ENCODE assay signal across 28 cellular contexts in genomic region chr1:85638412-85638811, GRCh38.
"Had no signal": no experiment of that assay in that cellular context is flagged by ENCODE, and none has a peak within 500 bp of the region (broad histone marks: within the 10 kb centered on the region; RNA-seq: fewer than 3 reads in every experiment).

No MANE protein-coding gene starts in this region.

- DNase-seq: stimulated activated CD4-positive, alpha-beta T cell treated with anti-CD3 and anti-CD28 coated beads, Interleukin-2, amount 100 ng/mL, for 48 hours; stimulated activated CD4-positive, alpha-beta T cell treated with anti-CD3 and anti-CD28 coated beads, Interleukin-4, amount 100 ng/mL, for 1 hour; stimulated activated CD4-positive, alpha-beta T cell treated with anti-CD3 and anti-CD28 coated beads, Interleukin-4, amount 100 ng/mL, for 24 hours; stimulated activated CD4-positive, alpha-beta T cell treated with anti-CD3 and anti-CD28 coated beads, Interleukin-4, amount 100 ng/mL, for 4 hours; stimulated activated CD8-positive, alpha-beta memory T cell treated with anti-CD3 and anti-CD28 coated beads, Interleukin-4, amount 100 ng/mL, for 48 hours; stimulated activated naive B cell treated with anti-CD40 and anti-IgM and Interleukin-4, amounts not matched to agents 10 μg/mL and 1 μg/mL and 100 μg/mL, for 72 hours; stimulated activated naive CD4-positive, alpha-beta T cell; stimulated activated naive CD4-positive, alpha-beta T cell treated with Interleukin-2 at 50 U/mL for 16 hours; stimulated activated naive CD8-positive, alpha-beta T cell treated with anti-CD3 and anti-CD28 coated beads, Interleukin-15, amount 100 ng/mL, for 72 hours; stimulated activated naive CD8-positive, alpha-beta T cell treated with anti-CD3 and anti-CD28 coated beads, Interleukin-15, Interleukin-2, amounts not matched to agents 100 U/mL and 50 U/mL, for 24 hours; stomach; substantia nigra; testis; thyroid gland; tibial artery; transverse colon; trophoblast cell; upper lobe of left lung; upper lobe of right lung; uterus had no signal

- H3K27me3 Mint-ChIP-seq: stimulated activated memory B cell treated with anti-CD40 and anti-IgM and Interleukin-4, amounts not matched to agents 10 μg/mL and 1 μg/mL and 100 μg/mL, for 72 hours; stimulated activated naive B cell treated with anti-CD40 and anti-IgM and Interleukin-4, amounts not matched to agents 10 μg/mL and 1 μg/mL and 100 μg/mL, for 72 hours; stimulated activated naive CD8-positive, alpha-beta T cell treated with anti-CD3 and anti-CD28 coated beads, Interleukin-15, amount 100 ng/mL, for 72 hours; stimulated activated naive CD8-positive, alpha-beta T cell treated with anti-CD3 and anti-CD28 coated beads, Interleukin-15, Interleukin-2, amounts not matched to agents 100 ng/mL and 50 ng/mL, for 24 hours; type B pancreatic cell had no signal

- H3K4me3 ChIP-seq: stomach, suprapubic skin, testis, thoracic aorta, thyroid gland, tibial artery, tibial nerve, transverse colon, upper lobe of left lung, upper lobe of right lung, uterus, vagina had no signal

- H3K4me1 Mint-ChIP-seq: stimulated activated effector memory CD8-positive, alpha-beta T cell treated with anti-CD3 and anti-CD28 coated beads, Interleukin-12 subunit alpha, Interleukin-12 subunit beta, amount 100 ng/mL, for 72 hours; stimulated activated memory B cell treated with anti-CD40 and anti-IgM and Interleukin-4, amounts not matched to agents 10 μg/mL and 1 μg/mL and 100 μg/mL, for 72 hours; stimulated activated naive B cell treated with anti-CD40 and anti-IgM and Interleukin-4, amounts not matched to agents 10 μg/mL and 1 μg/mL and 100 μg/mL, for 72 hours; stimulated activated naive CD8-positive, alpha-beta T cell treated with anti-CD3 and anti-CD28 coated beads, Interleukin-15, amount 100 ng/mL, for 72 hours had no signal

- H3K27ac ChIP-seq: stomach, suprapubic skin, testis, thoracic aorta, thyroid gland, tibial artery, tibial nerve, transverse colon, upper lobe of left lung, upper lobe of right lung, uterus, vagina had no signal

- H3K27ac Mint-ChIP-seq: stimulated activated effector memory CD8-positive, alpha-beta T cell treated with anti-CD3 and anti-CD28 coated beads, Interleukin-12 subunit alpha, Interleukin-12 subunit beta, amount 100 ng/mL, for 72 hours; stimulated activated memory B cell treated with anti-CD40 and anti-IgM and Interleukin-4, amounts not matched to agents 10 μg/mL and 1 μg/mL and 100 μg/mL, for 72 hours; stimulated activated naive B cell treated with anti-CD40 and anti-IgM and Interleukin-4, amounts not matched to agents 10 μg/mL and 1 μg/mL and 100 μg/mL, for 72 hours; stimulated activated naive CD8-positive, alpha-beta T cell treated with anti-CD3 and anti-CD28 coated beads, Interleukin-15, amount 100 ng/mL, for 72 hours; stimulated activated naive CD8-positive, alpha-beta T cell treated with anti-CD3 and anti-CD28 coated beads, Interleukin-15, Interleukin-2, amounts not matched to agents 100 ng/mL and 50 ng/mL, for 24 hours; type B pancreatic cell had no signal

- H3K4me3 Mint-ChIP-seq: stimulated activated effector memory CD8-positive, alpha-beta T cell treated with anti-CD3 and anti-CD28 coated beads, Interleukin-12 subunit alpha, Interleukin-12 subunit beta, amount 100 ng/mL, for 72 hours; stimulated activated memory B cell treated with anti-CD40 and anti-IgM and Interleukin-4, amounts not matched to agents 10 μg/mL and 1 μg/mL and 100 μg/mL, for 72 hours; stimulated activated naive B cell treated with anti-CD40 and anti-IgM and Interleukin-4, amounts not matched to agents 10 μg/mL and 1 μg/mL and 100 μg/mL, for 72 hours; stimulated activated naive CD8-positive, alpha-beta T cell treated with anti-CD3 and anti-CD28 coated beads, Interleukin-15, amount 100 ng/mL, for 72 hours; stimulated activated naive CD8-positive, alpha-beta T cell treated with anti-CD3 and anti-CD28 coated beads, Interleukin-15, Interleukin-2, amounts not matched to agents 100 ng/mL and 50 ng/mL, for 24 hours; type B pancreatic cell had no signal

- H3K4me1 ChIP-seq: stomach, suprapubic skin, testis, thyroid gland, tibial artery, tibial nerve, transverse colon, upper lobe of left lung, upper lobe of right lung, uterus, vagina had no signal

- H3K27me3 ChIP-seq: stomach, suprapubic skin, testis, thyroid gland, tibial artery, tibial nerve, transverse colon, upper lobe of left lung, upper lobe of right lung, uterus, vagina had no signal

- ATAC-seq: stimulated activated effector memory CD8-positive, alpha-beta T cell treated with anti-CD3 and anti-CD28 coated beads, Interleukin-12 subunit alpha, Interleukin-12 subunit beta, amount 100 ng/mL, for 72 hours; stimulated activated memory B cell treated with anti-CD40 and anti-IgM and Interleukin-4, amounts not matched to agents 10 μg/mL and 1 μg/mL and 100 μg/mL, for 72 hours; stimulated activated naive B cell treated with anti-CD40 and anti-IgM and Interleukin-4, amounts not matched to agents 10 μg/mL and 1 μg/mL and 100 μg/mL, for 72 hours; stimulated activated naive CD8-positive, alpha-beta T cell treated with anti-CD3 and anti-CD28 coated beads, Interleukin-15, amount 100 ng/mL, for 72 hours; stimulated activated naive CD8-positive, alpha-beta T cell treated with anti-CD3 and anti-CD28 coated beads, Interleukin-15, Interleukin-2, amounts not matched to agents 100 U/mL and 50 U/mL, for 24 hours; upper lobe of right lung had no signal

- H3K9me3 ChIP-seq: testis, thyroid gland had no signal

- H3K36me3 ChIP-seq: thoracic aorta, thyroid gland, upper lobe of right lung, uterus had no signal
